ENCODE assay signal across 16 cellular contexts in genomic region chr13:110653851-110654250, GRCh38.
"Had no signal": no experiment of that assay in that cellular context is flagged by ENCODE, and none has a peak within 500 bp of the region (broad histone marks: within the 10 kb centered on the region; RNA-seq: fewer than 3 reads in every experiment).

No MANE protein-coding gene starts in this region.

- H3K4me3 Mint-ChIP-seq: naive thymus-derived CD4-positive, alpha-beta T cell; type B pancreatic cell had no signal

- H3K27me3 Mint-ChIP-seq: naive thymus-derived CD4-positive, alpha-beta T cell; type B pancreatic cell had no signal

- H3K27ac Mint-ChIP-seq: type B pancreatic cell had no signal

- DNase-seq: colonic mucosa; dermis blood vessel endothelial cell; erythroblast; foreskin keratinocyte; left colon; left ventricle myocardium superior; mesenchymal stem cell; naive thymus-derived CD4-positive, alpha-beta T cell; nucleus accumbens; psoas muscle; retina; right lobe of liver; stimulated activated CD4-positive, alpha-beta T cell treated with anti-CD3 and anti-CD28 coated beads, Interleukin-12 subunit alpha, Interleukin-12 subunit beta, amount 100 ng/mL, for 4 hours; stimulated activated naive CD8-positive, alpha-beta T cell treated with anti-CD3 and anti-CD28 coated beads, Interleukin-15, Interleukin-2, amounts not matched to agents 100 U/mL and 50 U/mL, for 24 hours; thyroid gland had no signal

- ATAC-seq: foreskin keratinocyte; left colon; left ventricle myocardium superior; naive thymus-derived CD4-positive, alpha-beta T cell; psoas muscle; right lobe of liver; stimulated activated naive CD8-positive, alpha-beta T cell treated with anti-CD3 and anti-CD28 coated beads, Interleukin-15, Interleukin-2, amounts not matched to agents 100 U/mL and 50 U/mL, for 24 hours had no signal

- H3K9me3 Mint-ChIP-seq: type B pancreatic cell had no signal
